Comparison of ENCODE assay signal across 22 cellular contexts in genomic region chr18:41771971-41772370, GRCh38.
A peak's percentile ranks its signal among the peaks of the same experiment; 100 is the strongest.
DNase-seq lines count a peak whose midpoint lies in the region; ATAC-seq, FAIRE-seq and TF ChIP-seq lines count a peak whose summit lies in the region.
"Had no signal": no experiment of that assay in that cellular context is flagged by ENCODE, and none has a peak within 500 bp of the region (broad histone marks: within the 10 kb centered on the region; RNA-seq: fewer than 3 reads in every experiment).

No MANE protein-coding gene starts in this region.

- DNase-seq in A172 (ENCODE audit: low spot score) (peak; percentile 8), ELR (ENCODE audit: low read depth) (peak; percentile 79), RWPE2 (ENCODE audit: low spot score) (no peak), NCI-H526 (lab: John Stamatoyannopoulos, UW) (no peak), AG08396 (ENCODE audit: low spot score) (no peak), NCI-H146 (lab: John Stamatoyannopoulos, UW) (no peak)
- DNase-seq: ACHN; BE2C; Calu3; CD4-positive, alpha-beta T cell; DMS79 treated with DMSO at 0.1 percent for 48 hours; GDM1; GOT3; NCI-H1417 treated with DMSO at 0.1 percent for 48 hours; NCI-H2081 treated with DMSO at 0.1 percent for 48 hours; NCI-H345; NCI-H774 had no signal

- H3K4me1 ChIP-seq in RWPE2 (ENCODE audit: insufficient read depth, poor library complexity, severe bottlenecking), result no peaks in the 10 kb centered on the region
- H3K4me1 ChIP-seq: BE2C, SJSA1 had no signal

- no peak overlapping the region for H3K4me3 ChIP-seq in RWPE2 (ENCODE audit: severe bottlenecking)
- H3K4me3 ChIP-seq: GM12878, K562, PC-9, SJSA1 had no signal

- H3K27me3 ChIP-seq in RWPE2 (ENCODE audit: insufficient read depth, poor library complexity, severe bottlenecking), result no peaks in the 10 kb centered on the region
- H3K27me3 ChIP-seq: BE2C, SJSA1 had no signal

- H3K9me3 ChIP-seq in RWPE2 (ENCODE audit: severe bottlenecking), result no peaks in the 10 kb centered on the region
- H3K9me3 ChIP-seq: BE2C, SJSA1 had no signal

- H3K27ac ChIP-seq in RWPE2 (ENCODE audit: poor library complexity, severe bottlenecking), result no peak overlapping the region
- H3K27ac ChIP-seq: PC-9, SJSA1 had no signal

- TF ChIP-seq CTCF in RWPE2 (IDR thresholded peaks at IDR 0.05; ENCODE audit: poor library complexity, severe bottlenecking), result no peak

- H3K36me3 ChIP-seq in RWPE2 (ENCODE audit: low read depth), result no peaks in the 10 kb centered on the region
- H3K36me3 ChIP-seq: BE2C, SJSA1 had no signal

- FAIRE-seq in islet of Langerhans (lab: Jason Lieb, UNC), result peak; percentile 97
- FAIRE-seq: GM12878, K562 had no signal

- 0 out of 3 replicates have a peak, but pooled peaks have one; percentile 35 for ATAC-seq in RWPE2 (ENCODE audit: low read depth)
- ATAC-seq: GM12878, K562 had no signal

Comparison
In these comparisons a context has a peak if more than half of its experiments do, and no peak if none do; other contexts are left out.
1. DNase-seq: peak in A172 (single experiment) and ELR (single experiment); none in RWPE2 (single experiment), NCI-H526 (0 of 2), AG08396 (single experiment) and NCI-H146 (single experiment).